16 cellular contexts compared by ENCODE assay signal in genomic region chr2:140905078-140905781, GRCh38.
"Had no signal": no experiment of that assay in that cellular context is flagged by ENCODE, and none has a peak within 500 bp of the region (broad histone marks: within the 10 kb centered on the region; RNA-seq: fewer than 3 reads in every experiment).

No MANE protein-coding gene starts in this region.

- H3K4me3 ChIP-seq: left ventricle myocardium inferior, thyroid gland had no signal

- H3K27ac Mint-ChIP-seq: activated CD4-positive, alpha-beta T cell treated with anti-CD3 and anti-CD28 coated beads, Interleukin-2, amount 10 ng/mL, durations not matched to agents 24 days and 14 days; memory B cell; stimulated activated naive B cell treated with anti-CD40 and anti-IgM and Interleukin-4, amounts not matched to agents 10 μg/mL and 1 μg/mL and 100 μg/mL, for 72 hours had no signal

- H3K4me1 Mint-ChIP-seq: activated CD4-positive, alpha-beta T cell treated with anti-CD3 and anti-CD28 coated beads, Interleukin-2, amount 10 ng/mL, durations not matched to agents 24 days and 14 days; memory B cell; stimulated activated naive B cell treated with anti-CD40 and anti-IgM and Interleukin-4, amounts not matched to agents 10 μg/mL and 1 μg/mL and 100 μg/mL, for 72 hours had no signal

- H3K4me3 Mint-ChIP-seq: activated CD4-positive, alpha-beta T cell treated with anti-CD3 and anti-CD28 coated beads, Interleukin-2, amount 10 ng/mL, durations not matched to agents 24 days and 14 days; memory B cell; stimulated activated naive B cell treated with anti-CD40 and anti-IgM and Interleukin-4, amounts not matched to agents 10 μg/mL and 1 μg/mL and 100 μg/mL, for 72 hours had no signal

- H3K4me1 ChIP-seq: foreskin keratinocyte, thyroid gland had no signal

- H3K27me3 ChIP-seq: brain microvascular endothelial cell, foreskin keratinocyte, neutrophil, thyroid gland had no signal

- H3K9me3 ChIP-seq: left ventricle myocardium inferior, neutrophil, thyroid gland had no signal

- H3K27me3 Mint-ChIP-seq: activated CD4-positive, alpha-beta T cell treated with anti-CD3 and anti-CD28 coated beads, Interleukin-2, amount 10 ng/mL, durations not matched to agents 24 days and 14 days; memory B cell; stimulated activated naive B cell treated with anti-CD40 and anti-IgM and Interleukin-4, amounts not matched to agents 10 μg/mL and 1 μg/mL and 100 μg/mL, for 72 hours had no signal

- H3K36me3 Mint-ChIP-seq: memory B cell; stimulated activated naive B cell treated with anti-CD40 and anti-IgM and Interleukin-4, amounts not matched to agents 10 μg/mL and 1 μg/mL and 100 μg/mL, for 72 hours had no signal

- ATAC-seq: foreskin keratinocyte; stimulated activated naive B cell treated with anti-CD40 and anti-IgM and Interleukin-4, amounts not matched to agents 10 μg/mL and 1 μg/mL and 100 μg/mL, for 72 hours had no signal

- H3K27ac ChIP-seq: brain microvascular endothelial cell, foreskin keratinocyte, left ventricle myocardium inferior, neutrophil, thyroid gland had no signal

- H3K36me3 ChIP-seq: brain microvascular endothelial cell, left ventricle myocardium inferior, neutrophil, thyroid gland had no signal

- H3K9me3 Mint-ChIP-seq: activated CD4-positive, alpha-beta T cell treated with anti-CD3 and anti-CD28 coated beads, Interleukin-2, amount 10 ng/mL, durations not matched to agents 24 days and 14 days; memory B cell; stimulated activated naive B cell treated with anti-CD40 and anti-IgM and Interleukin-4, amounts not matched to agents 10 μg/mL and 1 μg/mL and 100 μg/mL, for 72 hours had no signal

- DNase-seq: activated CD4-positive, alpha-beta T cell treated with anti-CD3 and anti-CD28 coated beads, Interleukin-2, amount 10 ng/mL, durations not matched to agents 24 days and 14 days; activated CD4-positive, CD25-positive, alpha-beta regulatory T cell; activated CD8-positive, alpha-beta memory T cell treated with anti-CD3 and anti-CD28 coated beads for 24 hours; activated naive CD4-positive, alpha-beta T cell; anterior cingulate cortex; brain microvascular endothelial cell; cerebellar nuclear complex; effector CD8-positive, alpha-beta T cell; foreskin keratinocyte; left ventricle myocardium inferior; stimulated activated CD4-positive, alpha-beta T cell treated with anti-CD3 and anti-CD28 coated beads, Interleukin-2, amount 100 ng/mL, for 48 hours; stimulated activated naive B cell treated with anti-CD40 and anti-IgM and Interleukin-4, amounts not matched to agents 10 μg/mL and 1 μg/mL and 100 μg/mL, for 72 hours; SW 1271; thyroid gland had no signal
